23 cellular contexts compared by ENCODE assay signal in genomic region chr11:75500742-75501141, GRCh38. TPM values are rescaled to one million over a fixed set of nuclear protein-coding genes. Genes with fewer than 3 reads are reported as not detected.
DNase-seq lines count a peak whose midpoint lies in the region; ATAC-seq and TF ChIP-seq lines count a peak whose summit lies in the region.
"Had no signal": no experiment of that assay in that cellular context is flagged by ENCODE, and none has a peak within 500 bp of the region (broad histone marks: within the 10 kb centered on the region; RNA-seq: fewer than 3 reads in every experiment).

No MANE protein-coding gene starts in this region.

- H3K9me3 Mint-ChIP-seq in stimulated activated naive CD8-positive, alpha-beta T cell treated with anti-CD3 and anti-CD28 coated beads, Interleukin-15, amount 100 ng/mL, for 72 hours, result no peaks in the 10 kb centered on the region
- H3K9me3 Mint-ChIP-seq: T-cell, type B pancreatic cell had no signal

- peak overlapping the region; percentile 80 for H3K27ac ChIP-seq in RWPE1
- H3K27ac ChIP-seq in foreskin keratinocyte, result no peak overlapping the region
- H3K27ac ChIP-seq in uterus, result peak overlapping the region; percentile 79 to 87
- H3K27ac ChIP-seq in Peyer's patch, result no peak overlapping the region
- H3K27ac ChIP-seq: epithelial cell of prostate, lower lobe of right lung, neutrophil, SJSA1 had no signal

- intact Hi-C loops in uterus (cut with DNase I; ENCODE audit: low total_unique reads), result no loop called here

- peak overlapping the region; percentile 3 to 70 for H3K27ac Mint-ChIP-seq in stimulated activated naive CD8-positive, alpha-beta T cell treated with anti-CD3 and anti-CD28 coated beads, Interleukin-15, amount 100 ng/mL, for 72 hours
- H3K27ac Mint-ChIP-seq: activated CD8-positive, alpha-beta memory T cell treated with anti-CD3 and anti-CD28 coated beads, Interleukin-2, amount 10 ng/mL, durations not matched to agents 7 days and 5 days; B cell had no signal

- POLR2A ChIA-PET in RWPE1 (lab: Yijun Ruan, JAX; ENCODE audit: low non-redundant PET), result no interaction called here

- TF ChIP-seq CTCF in RWPE1 (conservative IDR thresholded peaks at IDR 0.05; ENCODE audit: low read depth) (no peak), foreskin keratinocyte (conservative IDR thresholded peaks at IDR 0.05) (no peak), uterus (IDR thresholded peaks at IDR 0.05) (no peak), Peyer's patch (IDR thresholded peaks at IDR 0.05) (no peak)

- H3K4me3 ChIP-seq in uterus (no peak overlapping the region), Peyer's patch (no peak overlapping the region)
- H3K4me3 ChIP-seq: lower lobe of right lung, SJSA1 had no signal

- H3K27me3 ChIP-seq in foreskin keratinocyte (no peaks in the 10 kb centered on the region), uterus (no peaks in the 10 kb centered on the region), Peyer's patch (no peaks in the 10 kb centered on the region)
- H3K27me3 ChIP-seq: neutrophil, SJSA1 had no signal

- no peaks in the 10 kb centered on the region for H3K27me3 Mint-ChIP-seq in stimulated activated naive CD8-positive, alpha-beta T cell treated with anti-CD3 and anti-CD28 coated beads, Interleukin-15, amount 100 ng/mL, for 72 hours
- H3K27me3 Mint-ChIP-seq: activated CD8-positive, alpha-beta memory T cell treated with anti-CD3 and anti-CD28 coated beads, Interleukin-2, amount 10 ng/mL, durations not matched to agents 7 days and 5 days; B cell; T-cell; type B pancreatic cell had no signal

- no peak for DNase-seq in stimulated activated naive CD8-positive, alpha-beta T cell treated with anti-CD3 and anti-CD28 coated beads, Interleukin-15, amount 100 ng/mL, for 72 hours
- DNase-seq in stimulated activated naive CD8-positive, alpha-beta T cell treated with anti-CD3 and anti-CD28 coated beads, Interleukin-15, Interleukin-2, amounts not matched to agents 100 U/mL and 50 U/mL, for 24 hours, result no peak
- DNase-seq in RWPE1 (ENCODE audit: low spot score) (no peak), foreskin keratinocyte (peak; percentile 9 to 64), uterus (no peak), Peyer's patch (no peak), nucleus accumbens (lab: John Stamatoyannopoulos, UW) (no peak), middle frontal gyrus (ENCODE audit: extremely low spot score, low spot score) (no peak)
- DNase-seq: activated CD4-positive, CD25-positive, alpha-beta regulatory T cell; activated CD8-positive, alpha-beta memory T cell treated with anti-CD3 and anti-CD28 coated beads, Interleukin-2, amount 10 ng/mL, durations not matched to agents 7 days and 5 days; activated naive CD4-positive, alpha-beta T cell; activated T-cell treated with anti-CD3 and anti-CD28 coated beads, Interleukin-2, amount 50 U/mL, for 48 hours; Calu3; lower lobe of right lung; NCI-H1105; NCI-H187 treated with DMSO at 0.1 percent for 48 hours; NCI-H526 treated with DMSO at 0.1 percent for 48 hours; T-cell had no signal

- ATAC-seq in stimulated activated naive CD8-positive, alpha-beta T cell treated with anti-CD3 and anti-CD28 coated beads, Interleukin-15, amount 100 ng/mL, for 72 hours, result no peak
- no peak for ATAC-seq in stimulated activated naive CD8-positive, alpha-beta T cell treated with anti-CD3 and anti-CD28 coated beads, Interleukin-15, Interleukin-2, amounts not matched to agents 100 U/mL and 50 U/mL, for 24 hours
- peak; percentile 38 for ATAC-seq in foreskin keratinocyte
- ATAC-seq: activated CD8-positive, alpha-beta memory T cell treated with anti-CD3 and anti-CD28 coated beads, Interleukin-2, amount 10 ng/mL, durations not matched to agents 7 days and 5 days; T-cell had no signal

- TF ChIP-seq POLR2A in uterus (IDR thresholded peaks at IDR 0.05) (no peak), Peyer's patch (IDR thresholded peaks at IDR 0.05) (no peak)

- no peak overlapping the region for H3K4me3 Mint-ChIP-seq in stimulated activated naive CD8-positive, alpha-beta T cell treated with anti-CD3 and anti-CD28 coated beads, Interleukin-15, amount 100 ng/mL, for 72 hours
- H3K4me3 Mint-ChIP-seq: activated CD8-positive, alpha-beta memory T cell treated with anti-CD3 and anti-CD28 coated beads, Interleukin-2, amount 10 ng/mL, durations not matched to agents 7 days and 5 days; B cell; T-cell; type B pancreatic cell had no signal

- H3K4me1 ChIP-seq in foreskin keratinocyte (peaks cover 14% of the 10 kb centered on the region), uterus (peaks cover 3 to 14% of the 10 kb centered on the region in 2 donors), Peyer's patch (no peaks in the 10 kb centered on the region)

- CTCF ChIA-PET in RWPE1 (lab: Yijun Ruan, JAX), result no interaction called here

- no peaks in the 10 kb centered on the region for H3K36me3 ChIP-seq in uterus
- no peaks in the 10 kb centered on the region for H3K36me3 ChIP-seq in Peyer's patch
- H3K36me3 ChIP-seq: lower lobe of right lung, neutrophil, SJSA1 had no signal

- no peaks in the 10 kb centered on the region for H3K9me3 ChIP-seq in uterus
- H3K9me3 ChIP-seq in Peyer's patch, result no peaks in the 10 kb centered on the region
- H3K9me3 ChIP-seq: lower lobe of right lung, neutrophil, SJSA1 had no signal

- peaks cover 5% of the 10 kb centered on the region for H3K4me1 Mint-ChIP-seq in stimulated activated naive CD8-positive, alpha-beta T cell treated with anti-CD3 and anti-CD28 coated beads, Interleukin-15, amount 100 ng/mL, for 72 hours

RNA-seq across cellular contexts. Expression of gene GDPD5, which starts 25.0 kb away (rescaled TPM):
- total RNA-seq in foreskin keratinocyte (6.4 and 11.1 TPM in 2 replicates), uterus (10 to 100 TPM in 3 of 4 donors, 1 to 10 TPM in 1; 9.6 to 52.9 (median 28.2) TPM), Peyer's patch (10 to 100 TPM in 3 of 4 donors, 1 to 10 TPM in 1; 2.5 to 48.9 (median 22.2) TPM)
- polyA plus RNA-seq in foreskin keratinocyte, result 5.1 and 8.5 TPM in 2 replicates

Comparison
In these comparisons a context has a peak if more than half of its experiments do, and no peak if none do; other contexts are left out.
1. DNase-seq: peak in foreskin keratinocyte (2 of 2); none in stimulated activated naive CD8-positive, alpha-beta T cell treated with anti-CD3 and anti-CD28 coated beads, Interleukin-15, amount 100 ng/mL, for 72 hours (0 of 2), stimulated activated naive CD8-positive, alpha-beta T cell treated with anti-CD3 and anti-CD28 coated beads, Interleukin-15, Interleukin-2, amounts not matched to agents 100 U/mL and 50 U/mL, for 24 hours (single experiment), RWPE1 (single experiment), uterus (0 of 2), Peyer's patch (0 of 3), nucleus accumbens (0 of 56) and middle frontal gyrus (single experiment).
2. H3K27ac ChIP-seq: peak in RWPE1 (single experiment) and uterus (2 of 2); none in foreskin keratinocyte (single experiment) and Peyer's patch (0 of 4).